ENCODE assay signal across 11 cellular contexts in genomic region chr2:131674174-131674507, GRCh38.
DNase-seq lines count a peak whose midpoint lies in the region; ATAC-seq and TF ChIP-seq lines count a peak whose summit lies in the region.
"Had no signal": no experiment of that assay in that cellular context is flagged by ENCODE, and none has a peak within 500 bp of the region (broad histone marks: within the 10 kb centered on the region; RNA-seq: fewer than 3 reads in every experiment).

No MANE protein-coding gene starts in this region.

- no peak for DNase-seq in activated naive CD4-positive, alpha-beta T cell treated with Interleukin-2 at 50 U/mL for 16 hours
- DNase-seq in RWPE1 (ENCODE audit: low spot score) (no peak), glutamatergic neuron (no peak), spleen (no peak), HUDEP-2 (lab: John Stamatoyannopoulos, UW; ENCODE audit: unreplicated experiment in 76 of 76) (no peak), NCI-H146 treated with DMSO at 0.1 percent for 48 hours (lab: John Stamatoyannopoulos, UW; ENCODE audit: unreplicated experiment) (no peak)

- TF ChIP-seq CTCF in RWPE1 (conservative IDR thresholded peaks at IDR 0.05; ENCODE audit: low read depth), result peak; percentile 48
- peak; percentile 58 for TF ChIP-seq CTCF in glutamatergic neuron (IDR thresholded peaks at IDR 0.05; ENCODE audit: partially characterized antibody, unreplicated experiment)
- peak in 4 of 11 experiments; percentile 2 to 20 (median 10) for TF ChIP-seq CTCF in spleen (IDR thresholded peaks at IDR 0.05 in 8 of 11, conservative IDR thresholded peaks at IDR 0.05 in 3 of 11)

- H3K4me3 ChIP-seq in spleen, result peak overlapping the region in 5 of 8 donors; percentile 35 to 68 (median 37)

- H3K4me3 Mint-ChIP-seq in activated naive CD4-positive, alpha-beta T cell treated with anti-CD3 and anti-CD28 coated beads, Interleukin-2, amount 50 U/mL, for 24 hours, result peak overlapping the region; percentile 75
- peak overlapping the region; percentile 68 for H3K4me3 Mint-ChIP-seq in glutamatergic neuron (ENCODE audit: unreplicated experiment)

- H3K27me3 Mint-ChIP-seq in activated naive CD4-positive, alpha-beta T cell treated with anti-CD3 and anti-CD28 coated beads, Interleukin-2, amount 50 U/mL, for 24 hours, result peaks cover 9% of the 10 kb centered on the region
- H3K27me3 Mint-ChIP-seq in glutamatergic neuron (ENCODE audit: unreplicated experiment), result peaks cover 5% of the 10 kb centered on the region

- WGBS in spleen, 5 donors, result 4 to 5% (median 5%) methylated on average over 6 of the region's 6 CpGs

- intact Hi-C loops in spleen (cut with DNase I; ENCODE audit: low total_unique reads), result loop anchor here (10.0 kb wide), 1 partner anchor 259 kb away; no protein-coding TSS in a partner anchor

- H3K4me1 Mint-ChIP-seq in activated naive CD4-positive, alpha-beta T cell treated with anti-CD3 and anti-CD28 coated beads, Interleukin-2, amount 50 U/mL, for 24 hours, result peaks cover 4% of the 10 kb centered on the region
- H3K4me1 Mint-ChIP-seq in glutamatergic neuron (ENCODE audit: low read depth, unreplicated experiment), result no peaks in the 10 kb centered on the region

- POLR2A ChIA-PET in RWPE1 (lab: Yijun Ruan, JAX; ENCODE audit: low non-redundant PET), result interaction anchor here (1.0 kb wide), 1 partner anchor 8 kb away, joined by 4 read pairs; no protein-coding TSS in a partner anchor

- H3K9me3 ChIP-seq in spleen, result no peaks in the 10 kb centered on the region
- H3K9me3 ChIP-seq: HAP-1, testis had no signal

- H3K36me3 Mint-ChIP-seq in activated naive CD4-positive, alpha-beta T cell treated with anti-CD3 and anti-CD28 coated beads, Interleukin-2, amount 50 U/mL, for 24 hours, result no peaks in the 10 kb centered on the region
- H3K36me3 Mint-ChIP-seq in glutamatergic neuron (ENCODE audit: unreplicated experiment), result peaks cover 6% of the 10 kb centered on the region

- no peak for TF ChIP-seq POLR2A in spleen (IDR thresholded peaks at IDR 0.05)

- H3K27ac ChIP-seq in RWPE1, result no peak overlapping the region
- no peak overlapping the region for H3K27ac ChIP-seq in spleen
- H3K27ac ChIP-seq: testis had no signal

- H3K9me3 Mint-ChIP-seq in activated naive CD4-positive, alpha-beta T cell treated with anti-CD3 and anti-CD28 coated beads, Interleukin-2, amount 50 U/mL, for 24 hours, result no peaks in the 10 kb centered on the region
- peaks cover 2% of the 10 kb centered on the region for H3K9me3 Mint-ChIP-seq in glutamatergic neuron (ENCODE audit: unreplicated experiment)
- H3K9me3 Mint-ChIP-seq: dendritic cell treated with granulocyte-macrophage colony-stimulating factor and Interleukin-4, amounts not matched to agents 40 ng/mL and 50 ng/mL, for 4 days had no signal

- CTCF ChIA-PET in RWPE1 (lab: Yijun Ruan, JAX), result interaction anchor here (0.8 to 2.5 kb wide), 4 partner anchors 128 to 520 kb away, joined by 3 to 18 read pairs (median 7); partner anchors contain the start of gene MZT2A

- peaks cover 11 to 26% (median 22%) of the 10 kb centered on the region in 6 donors for H3K4me1 ChIP-seq in spleen
- H3K4me1 ChIP-seq: HAP-1 had no signal

- H3K27ac Mint-ChIP-seq in activated naive CD4-positive, alpha-beta T cell treated with anti-CD3 and anti-CD28 coated beads, Interleukin-2, amount 50 U/mL, for 24 hours, result no peak overlapping the region
- H3K27ac Mint-ChIP-seq in glutamatergic neuron (ENCODE audit: unreplicated experiment), result no peak overlapping the region
- H3K27ac Mint-ChIP-seq: dendritic cell treated with granulocyte-macrophage colony-stimulating factor and Interleukin-4, amounts not matched to agents 40 ng/mL and 50 ng/mL, for 4 days had no signal

- no peak for ATAC-seq in GM19328 (IDR thresholded peaks at IDR 0.05; ENCODE audit: unreplicated experiment)

- peaks cover 3 to 53% (median 20%) of the 10 kb centered on the region in 7 donors for H3K27me3 ChIP-seq in spleen (replicated peaks in 1 of 7)
- H3K27me3 ChIP-seq: testis had no signal

- no peaks in the 10 kb centered on the region for H3K36me3 ChIP-seq in spleen
- H3K36me3 ChIP-seq: HAP-1 had no signal
